ENCODE assay signal across 9 cellular contexts in the genomic region with DNA sequence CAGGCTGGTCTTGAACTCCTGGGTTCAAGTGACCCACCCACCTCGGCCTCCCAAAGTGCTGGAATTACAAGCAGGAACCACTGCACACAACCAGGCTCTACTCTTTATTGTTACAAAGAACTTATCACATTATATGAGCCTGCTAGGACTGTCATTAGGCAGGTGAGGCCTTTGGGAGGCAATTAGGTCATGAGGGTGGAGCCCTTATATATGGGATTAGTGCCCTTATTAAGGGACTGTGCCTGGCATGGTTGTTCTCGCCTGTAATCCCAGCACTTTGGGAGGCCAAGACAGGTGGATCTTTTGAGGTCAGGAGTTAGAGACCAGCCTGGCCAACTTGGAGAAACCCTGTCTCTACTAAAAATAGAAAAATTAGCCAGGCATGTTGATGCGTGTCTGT. TPM values are rescaled to one million over a fixed set of nuclear protein-coding genes. Genes with fewer than 3 reads are reported as not detected.
"Had no signal": no experiment of that assay in that cellular context is flagged by ENCODE, and none has a peak within 500 bp of the region (broad histone marks: within the 10 kb centered on the region; RNA-seq: fewer than 3 reads in every experiment).

No MANE protein-coding gene starts in this region.

- DNase-seq: GDM1, GF-D8 had no signal

- H3K4me3 ChIP-seq: GM12878 had no signal

- FAIRE-seq: G401.6, GM12878, GM12891, GM12892, GM18507, GM19239 had no signal

- ATAC-seq: GM12878 had no signal

RNA-seq across cellular contexts. Expression of gene RAPSN, which starts 12.2 kb away (rescaled TPM):
- total RNA-seq: G401 had no signal

RNA-seq across cellular contexts. Expression of gene SPI1, which starts 58.4 kb away (rescaled TPM):
- total RNA-seq: G401 had no signal
